ENCODE assay signal across 13 cellular contexts in the genomic region with DNA sequence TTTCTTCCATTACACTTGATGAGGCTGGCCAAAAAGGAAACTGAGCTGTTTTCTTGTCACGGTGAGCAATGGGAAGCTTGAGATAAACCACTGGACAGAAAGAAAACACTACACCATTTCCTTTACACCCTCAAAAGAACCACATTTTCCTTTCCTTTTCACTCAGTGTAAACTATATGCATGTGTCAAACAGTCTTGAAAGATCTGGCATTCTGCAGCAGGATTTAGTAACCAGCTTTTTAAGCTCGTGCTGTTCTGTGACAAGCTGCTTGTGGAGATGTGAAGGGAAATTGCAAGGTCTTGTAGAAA.
DNase-seq lines count a peak whose midpoint lies in the region; ATAC-seq and TF ChIP-seq lines count a peak whose summit lies in the region.
"Had no signal": no experiment of that assay in that cellular context is flagged by ENCODE, and none has a peak within 500 bp of the region (broad histone marks: within the 10 kb centered on the region; RNA-seq: fewer than 3 reads in every experiment).

No MANE protein-coding gene starts in this region.

- H3K27ac Mint-ChIP-seq in Calu3 (ENCODE audit: unreplicated experiment) = peak overlapping the region; percentile 42
- peak overlapping the region; percentile 52 for H3K27ac Mint-ChIP-seq in activated naive CD8-positive, alpha-beta T cell treated with anti-CD3 and anti-CD28 coated beads, Interleukin-2, amount 50 U/mL, for 24 hours
- H3K27ac Mint-ChIP-seq: stimulated activated naive B cell treated with anti-CD40 and anti-IgM and Interleukin-4, amounts not matched to agents 10 μg/mL and 1 μg/mL and 100 μg/mL, for 72 hours had no signal

- H4K8ac ChIP-seq in mesenchymal stem cell (ENCODE audit: low read length) = no peak overlapping the region

- intact Hi-C loops in Calu3 (cut with micrococcal nuclease; ENCODE audit: unreplicated experiment) = loop anchor here (5.0 kb wide), 1 partner anchor 790 kb away; a partner anchor contains a TSS
- intact Hi-C loops in left ventricle myocardium inferior (cut with micrococcal nuclease) = no loop called here

- H3K14ac ChIP-seq in mesenchymal stem cell (ENCODE audit: low read length in 2 of 2) = no peak overlapping the region

- H3K4me1 Mint-ChIP-seq in Calu3 (ENCODE audit: low read depth, unreplicated experiment) = peaks cover 46% of the 10 kb centered on the region
- H3K4me1 Mint-ChIP-seq in activated naive CD8-positive, alpha-beta T cell treated with anti-CD3 and anti-CD28 coated beads, Interleukin-2, amount 50 U/mL, for 24 hours = peaks cover 25% of the 10 kb centered on the region
- H3K4me1 Mint-ChIP-seq: stimulated activated naive B cell treated with anti-CD40 and anti-IgM and Interleukin-4, amounts not matched to agents 10 μg/mL and 1 μg/mL and 100 μg/mL, for 72 hours had no signal

- H2AK5ac ChIP-seq in mesenchymal stem cell (ENCODE audit: low read length, severe bottlenecking) = no peak overlapping the region

- H3K36me3 ChIP-seq in HEK293 (ENCODE audit: control insufficient read depth in 2 of 2, insufficient read depth in 1 of 2, low read length in 2 of 2) = no peaks in the 10 kb centered on the region
- peaks cover 0 to 21% of the 10 kb centered on the region in 2 experiments for H3K36me3 ChIP-seq in mesenchymal stem cell (ENCODE audit: control insufficient read depth in 1 of 2, insufficient read depth in 2 of 2, low read depth in 1 of 2, low read length in 2 of 2)
- no peaks in the 10 kb centered on the region for H3K36me3 ChIP-seq in left ventricle myocardium inferior

- no peak overlapping the region for H2BK15ac ChIP-seq in mesenchymal stem cell (ENCODE audit: low read depth, poor library complexity, severe bottlenecking)

- no peak for TF ChIP-seq CTCF in Calu3 (IDR thresholded peaks at IDR 0.05; ENCODE audit: unreplicated experiment)
- no peak for TF ChIP-seq CTCF in HEK293 (tag by site-specific recombination; IDR thresholded peaks at IDR 0.05)
- TF ChIP-seq CTCF in left ventricle myocardium inferior (IDR thresholded peaks at IDR 0.05; ENCODE audit: borderline replicate concordance) = no peak

- no peak overlapping the region for H3K4ac ChIP-seq in mesenchymal stem cell (ENCODE audit: low read depth in 1 of 2, low read length in 2 of 2)

- H3K9me3 Mint-ChIP-seq in Calu3 (ENCODE audit: low read depth, unreplicated experiment) = no peaks in the 10 kb centered on the region
- H3K9me3 Mint-ChIP-seq in activated naive CD8-positive, alpha-beta T cell treated with anti-CD3 and anti-CD28 coated beads, Interleukin-2, amount 50 U/mL, for 24 hours = no peaks in the 10 kb centered on the region
- H3K9me3 Mint-ChIP-seq: stimulated activated naive B cell treated with anti-CD40 and anti-IgM and Interleukin-4, amounts not matched to agents 10 μg/mL and 1 μg/mL and 100 μg/mL, for 72 hours had no signal

- 1% methylated on average over 2 of the region's 2 CpGs for WGBS in mesenchymal stem cell

- POLR2A ChIA-PET in HEK293 (lab: Yijun Ruan, JAX) = no interaction called here

- no TSS peak for BruUV-seq in Calu3 (replicated peaks; lab: Mats Ljungman, UMichigan)

- no peaks in the 10 kb centered on the region for H3K27me3 ChIP-seq in mesenchymal stem cell (ENCODE audit: control insufficient read depth in 1 of 2, insufficient read depth in 1 of 2, low read length in 2 of 2)
- H3K27me3 ChIP-seq in left ventricle myocardium inferior (ENCODE audit: low read depth) = no peaks in the 10 kb centered on the region

- H3K27ac ChIP-seq in HEK293 (ENCODE audit: extremely low read depth, low read depth, low read length) (peak overlapping the region; percentile 32), mesenchymal stem cell (ENCODE audit: low read length, poor library complexity, severe bottlenecking) (peak overlapping the region; percentile 25), left ventricle myocardium inferior (replicated peaks) (no peak overlapping the region)
- H3K27ac ChIP-seq: HL-60 had no signal

- no peak overlapping the region for H4K91ac ChIP-seq in mesenchymal stem cell (ENCODE audit: low read length)

- peak overlapping the region; percentile 17 for H3K4me3 Mint-ChIP-seq in Calu3 (ENCODE audit: low read depth, unreplicated experiment)
- no peak overlapping the region for H3K4me3 Mint-ChIP-seq in activated naive CD8-positive, alpha-beta T cell treated with anti-CD3 and anti-CD28 coated beads, Interleukin-2, amount 50 U/mL, for 24 hours
- H3K4me3 Mint-ChIP-seq: stimulated activated naive B cell treated with anti-CD40 and anti-IgM and Interleukin-4, amounts not matched to agents 10 μg/mL and 1 μg/mL and 100 μg/mL, for 72 hours had no signal

- H3K4me2 ChIP-seq in mesenchymal stem cell (ENCODE audit: low read length, poor library complexity, severe bottlenecking) = no peak overlapping the region

- no peak overlapping the region for H2AFZ ChIP-seq in mesenchymal stem cell (ENCODE audit: low read depth, low read length)

- CTCF ChIA-PET in Calu3 (lab: Charles Lee) (no interaction called here), HEK293 (lab: Yijun Ruan, JAX) (interaction anchor here (0.5 to 0.8 kb wide), 4 partner anchors 109 to 287 kb away, joined by 3 to 5 read pairs (median 3); no protein-coding TSS in a partner anchor)

- H3K4me3 ChIP-seq in HEK293 (ENCODE audit: low read depth, low read length) = no peak overlapping the region
- no peak overlapping the region for H3K4me3 ChIP-seq in mesenchymal stem cell (ENCODE audit: insufficient read depth in 1 of 2, low read depth in 1 of 2, low read length in 2 of 2)
- H3K4me3 ChIP-seq in left ventricle myocardium inferior = no peak overlapping the region

- DNase-seq in Calu3 (no peak), mesenchymal stem cell (peak; percentile 73), cerebellar nuclear complex (lab: John Stamatoyannopoulos, UW) (no peak), NCI-H1092 (lab: John Stamatoyannopoulos, UW) (no peak), left ventricle myocardium inferior (no peak)
- DNase-seq in activated naive CD8-positive, alpha-beta T cell treated with anti-CD3 and anti-CD28 coated beads, Interleukin-2, amount 50 U/mL, for 24 hours = no peak
- DNase-seq: NCI-H2081 treated with DMSO at 0.1 percent for 48 hours; SHP77; stimulated activated naive B cell treated with anti-CD40 and anti-IgM and Interleukin-4, amounts not matched to agents 10 μg/mL and 1 μg/mL and 100 μg/mL, for 72 hours had no signal

- no peak overlapping the region for H3K18ac ChIP-seq in mesenchymal stem cell (ENCODE audit: low read depth in 1 of 2, low read length in 2 of 2)

- H3K27me3 Mint-ChIP-seq in Calu3 (ENCODE audit: unreplicated experiment) = no peaks in the 10 kb centered on the region
- no peaks in the 10 kb centered on the region for H3K27me3 Mint-ChIP-seq in activated naive CD8-positive, alpha-beta T cell treated with anti-CD3 and anti-CD28 coated beads, Interleukin-2, amount 50 U/mL, for 24 hours
- H3K27me3 Mint-ChIP-seq: stimulated activated naive B cell treated with anti-CD40 and anti-IgM and Interleukin-4, amounts not matched to agents 10 μg/mL and 1 μg/mL and 100 μg/mL, for 72 hours had no signal

- H2BK12ac ChIP-seq in mesenchymal stem cell (ENCODE audit: low read length in 2 of 2) = peak overlapping the region in 1 of 2 experiments; percentile 1

- H2BK120ac ChIP-seq in mesenchymal stem cell (ENCODE audit: low read depth, low read length) = no peak overlapping the region

- H3K23ac ChIP-seq in mesenchymal stem cell (ENCODE audit: low read length in 2 of 2) = no peak overlapping the region

- H3K79me1 ChIP-seq in mesenchymal stem cell (replicated peaks; ENCODE audit: low read length, poor library complexity, severe bottlenecking) = peaks cover 7% of the 10 kb centered on the region

- H2BK5ac ChIP-seq in mesenchymal stem cell (ENCODE audit: low read depth, low read length, poor library complexity, severe bottlenecking) = no peak overlapping the region

- ATAC-seq in activated naive CD8-positive, alpha-beta T cell treated with anti-CD3 and anti-CD28 coated beads, Interleukin-2, amount 50 U/mL, for 24 hours = peak; percentile 94
- ATAC-seq in GM18517 (IDR thresholded peaks at IDR 0.05; ENCODE audit: unreplicated experiment) = no peak
- ATAC-seq: HCT116 had no signal

- H3K4me1 ChIP-seq in HEK293 (ENCODE audit: control insufficient read depth, insufficient read depth, low read length) (peaks cover 23% of the 10 kb centered on the region), mesenchymal stem cell (ENCODE audit: control insufficient read depth, insufficient read depth, low read depth, low read length) (peaks cover 1% of the 10 kb centered on the region), left ventricle myocardium inferior (peaks cover 6% of the 10 kb centered on the region)

- H3K9me3 ChIP-seq in HEK293 (ENCODE audit: control insufficient read depth, insufficient read depth, low read depth, low read length) (no peaks in the 10 kb centered on the region), mesenchymal stem cell (ENCODE audit: control insufficient read depth, low read length) (no peaks in the 10 kb centered on the region), left ventricle myocardium inferior (replicated peaks) (no peaks in the 10 kb centered on the region)

- H3K9ac ChIP-seq in mesenchymal stem cell (ENCODE audit: low read length) = no peak overlapping the region

- peaks cover 6% of the 10 kb centered on the region for H3K36me3 Mint-ChIP-seq in Calu3 (ENCODE audit: insufficient read depth, unreplicated experiment)
- H3K36me3 Mint-ChIP-seq in activated naive CD8-positive, alpha-beta T cell treated with anti-CD3 and anti-CD28 coated beads, Interleukin-2, amount 50 U/mL, for 24 hours (ENCODE audit: low read depth) = no peaks in the 10 kb centered on the region
- H3K36me3 Mint-ChIP-seq: stimulated activated naive B cell treated with anti-CD40 and anti-IgM and Interleukin-4, amounts not matched to agents 10 μg/mL and 1 μg/mL and 100 μg/mL, for 72 hours had no signal

TF ChIP-seq in HEK293, 187 proteins besides CTCF, POLR2A, EP300 and RAD21 (continues in another document):
- TF ChIP-seq, protein P1, sequence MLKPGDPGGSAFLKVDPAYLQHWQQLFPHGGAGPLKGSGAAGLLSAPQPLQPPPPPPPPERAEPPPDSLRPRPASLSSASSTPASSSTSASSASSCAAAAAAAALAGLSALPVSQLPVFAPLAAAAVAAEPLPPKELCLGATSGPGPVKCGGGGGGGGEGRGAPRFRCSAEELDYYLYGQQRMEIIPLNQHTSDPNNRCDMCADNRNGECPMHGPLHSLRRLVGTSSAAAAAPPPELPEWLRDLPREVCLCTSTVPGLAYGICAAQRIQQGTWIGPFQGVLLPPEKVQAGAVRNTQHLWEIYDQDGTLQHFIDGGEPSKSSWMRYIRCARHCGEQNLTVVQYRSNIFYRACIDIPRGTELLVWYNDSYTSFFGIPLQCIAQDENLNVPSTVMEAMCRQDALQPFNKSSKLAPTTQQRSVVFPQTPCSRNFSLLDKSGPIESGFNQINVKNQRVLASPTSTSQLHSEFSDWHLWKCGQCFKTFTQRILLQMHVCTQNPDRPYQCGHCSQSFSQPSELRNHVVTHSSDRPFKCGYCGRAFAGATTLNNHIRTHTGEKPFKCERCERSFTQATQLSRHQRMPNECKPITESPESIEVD (tag by site-specific recombination; IDR thresholded peaks at IDR 0.05) = no peak
- TF ChIP-seq HOXD13 (CRISPR knock-in tag; IDR thresholded peaks at IDR 0.05; ENCODE audit: borderline replicate concordance) (no peak), ZNF629 (tag by site-specific recombination; IDR thresholded peaks at IDR 0.05) (no peak), ZNF585B (tag by site-specific recombination; IDR thresholded peaks at IDR 0.05) (no peak), ZNF561 (tag by site-specific recombination; IDR thresholded peaks at IDR 0.05; ENCODE audit: borderline replicate concordance) (no peak)
